Comparison of ENCODE assay signal across 23 cellular contexts in genomic region chr7:46942574-46942973, GRCh38.
DNase-seq lines count a peak whose midpoint lies in the region; ATAC-seq and TF ChIP-seq lines count a peak whose summit lies in the region.
"Had no signal": no experiment of that assay in that cellular context is flagged by ENCODE, and none has a peak within 500 bp of the region (broad histone marks: within the 10 kb centered on the region; RNA-seq: fewer than 3 reads in every experiment).

No MANE protein-coding gene starts in this region.

- H2AFZ ChIP-seq in GM23338: no peak overlapping the region
- H2AFZ ChIP-seq: GM23248 had no signal

- no peak overlapping the region for H3K9ac ChIP-seq in endodermal cell (ENCODE audit: extremely low read depth, low read length, poor library complexity, severe bottlenecking)
- H3K9ac ChIP-seq: BLaER1, GM23248 had no signal

- H3K4me2 ChIP-seq in GM23338: no peak overlapping the region
- H3K4me2 ChIP-seq: BLaER1 had no signal

- WGBS in endodermal cell (ENCODE audit: insufficient coverage in 1 of 2, insufficient read length in 1 of 2), 2 experiments: 83 to 95% methylated on average over 3 to 5 of the region's 5 CpGs

- no peaks in the 10 kb centered on the region for H3K36me3 ChIP-seq in GM23338 (ENCODE audit: insufficient read depth)
- no peaks in the 10 kb centered on the region for H3K36me3 ChIP-seq in endodermal cell (ENCODE audit: control insufficient read depth, insufficient read depth, low read length)
- H3K36me3 ChIP-seq: BLaER1, HAP-1 had no signal

- H3K4me3 Mint-ChIP-seq in activated CD4-positive, alpha-beta T cell treated with anti-CD3 and anti-CD28 coated beads, Interleukin-2, amount 10 ng/mL, durations not matched to agents 24 days and 14 days: no peak overlapping the region
- no peak overlapping the region for H3K4me3 Mint-ChIP-seq in GM23338
- H3K4me3 Mint-ChIP-seq in endodermal cell: no peak overlapping the region
- H3K4me3 Mint-ChIP-seq in neural crest cell: no peak overlapping the region
- H3K4me3 Mint-ChIP-seq in activated T-helper 1 cell treated with anti-CD3 and anti-CD28 coated beads, Interleukin-12 subunit alpha, Interleukin-12 subunit beta, Interleukin-2, Interleukin-4 antibody, amounts not matched to agents 30 ng/mL and 10 ng/mL and 1 ng/mL, durations not matched to agents 14 hours and 24 hours and 36 hours: no peak overlapping the region
- H3K4me3 Mint-ChIP-seq: B cell; CD4-positive, CD25-positive, alpha-beta regulatory T cell; CD8-positive, alpha-beta T cell; HFFc6 had no signal

- no peaks in the 10 kb centered on the region for H4K20me1 ChIP-seq in GM23338 (replicated peaks; ENCODE audit: insufficient read depth)
- H4K20me1 ChIP-seq: BLaER1 had no signal

- no peaks in the 10 kb centered on the region for H3K27me3 ChIP-seq in GM23338 (ENCODE audit: insufficient read depth)
- H3K27me3 ChIP-seq in endodermal cell (ENCODE audit: control insufficient read depth, insufficient read depth, low read length, poor library complexity, severe bottlenecking): no peaks in the 10 kb centered on the region
- H3K27me3 ChIP-seq: BLaER1 had no signal

- no peaks in the 10 kb centered on the region for H3K27me3 Mint-ChIP-seq in activated CD4-positive, alpha-beta T cell treated with anti-CD3 and anti-CD28 coated beads, Interleukin-2, amount 10 ng/mL, durations not matched to agents 24 days and 14 days
- H3K27me3 Mint-ChIP-seq in GM23338 (ENCODE audit: insufficient read depth, low read depth, poor library complexity): peaks cover 7% of the 10 kb centered on the region
- H3K27me3 Mint-ChIP-seq in endodermal cell (ENCODE audit: insufficient read depth): peaks cover 5% of the 10 kb centered on the region
- no peaks in the 10 kb centered on the region for H3K27me3 Mint-ChIP-seq in neural crest cell (ENCODE audit: low read depth)
- no peaks in the 10 kb centered on the region for H3K27me3 Mint-ChIP-seq in activated T-helper 1 cell treated with anti-CD3 and anti-CD28 coated beads, Interleukin-12 subunit alpha, Interleukin-12 subunit beta, Interleukin-2, Interleukin-4 antibody, amounts not matched to agents 30 ng/mL and 10 ng/mL and 1 ng/mL, durations not matched to agents 14 hours and 24 hours and 36 hours (ENCODE audit: insufficient read depth)
- H3K27me3 Mint-ChIP-seq: B cell; CD4-positive, CD25-positive, alpha-beta regulatory T cell had no signal

- H3K27ac Mint-ChIP-seq in activated CD4-positive, alpha-beta T cell treated with anti-CD3 and anti-CD28 coated beads, Interleukin-2, amount 10 ng/mL, durations not matched to agents 24 days and 14 days: no peak overlapping the region
- H3K27ac Mint-ChIP-seq in GM23338 (no peak overlapping the region), endodermal cell (no peak overlapping the region), neural crest cell (ENCODE audit: unreplicated experiment) (peak overlapping the region; percentile 44)
- H3K27ac Mint-ChIP-seq in activated T-helper 1 cell treated with anti-CD3 and anti-CD28 coated beads, Interleukin-12 subunit alpha, Interleukin-12 subunit beta, Interleukin-2, Interleukin-4 antibody, amounts not matched to agents 30 ng/mL and 10 ng/mL and 1 ng/mL, durations not matched to agents 14 hours and 24 hours and 36 hours: no peak overlapping the region
- H3K27ac Mint-ChIP-seq: B cell; CD4-positive, CD25-positive, alpha-beta regulatory T cell; CD8-positive, alpha-beta T cell; HFFc6 had no signal

- no peaks in the 10 kb centered on the region for H3K36me3 Mint-ChIP-seq in activated CD4-positive, alpha-beta T cell treated with anti-CD3 and anti-CD28 coated beads, Interleukin-2, amount 10 ng/mL, durations not matched to agents 24 days and 14 days (ENCODE audit: low read depth)
- H3K36me3 Mint-ChIP-seq in GM23338 (ENCODE audit: low read depth) (no peaks in the 10 kb centered on the region), endodermal cell (ENCODE audit: low read depth) (no peaks in the 10 kb centered on the region), neural crest cell (ENCODE audit: low read depth) (no peaks in the 10 kb centered on the region)
- no peaks in the 10 kb centered on the region for H3K36me3 Mint-ChIP-seq in activated T-helper 1 cell treated with anti-CD3 and anti-CD28 coated beads, Interleukin-12 subunit alpha, Interleukin-12 subunit beta, Interleukin-2, Interleukin-4 antibody, amounts not matched to agents 30 ng/mL and 10 ng/mL and 1 ng/mL, durations not matched to agents 14 hours and 24 hours and 36 hours (ENCODE audit: low read depth)
- H3K36me3 Mint-ChIP-seq: CD4-positive, CD25-positive, alpha-beta regulatory T cell; CD8-positive, alpha-beta T cell had no signal

- no peak for TF ChIP-seq CTCF in GM23338 (conservative IDR thresholded peaks at IDR 0.05; ENCODE audit: low read depth in 2 of 2)
- peak; percentile 44 for TF ChIP-seq CTCF in endodermal cell (conservative IDR thresholded peaks at IDR 0.05)
- no peak for TF ChIP-seq CTCF in neural crest cell (conservative IDR thresholded peaks at IDR 0.05)

- 0 out of 2 replicates have a peak, but pooled peaks cover 9% of the 10 kb centered on the region for H3K9me2 ChIP-seq in GM23338 (ENCODE audit: insufficient read depth)

- H3K9me3 ChIP-seq in endodermal cell (ENCODE audit: control insufficient read depth, low read length): no peaks in the 10 kb centered on the region
- H3K9me3 ChIP-seq: BLaER1, Caco-2, HAP-1 had no signal

- H3F3A ChIP-seq in GM23338 (replicated peaks; ENCODE audit: low read depth): no peaks in the 10 kb centered on the region

- intact Hi-C loops in activated CD4-positive, alpha-beta T cell treated with anti-CD3 and anti-CD28 coated beads, Interleukin-2, amount 10 ng/mL, durations not matched to agents 24 days and 14 days (cut with micrococcal nuclease): no loop called here
- intact Hi-C loops in activated T-helper 1 cell treated with anti-CD3 and anti-CD28 coated beads, Interleukin-12 subunit alpha, Interleukin-12 subunit beta, Interleukin-2, Interleukin-4 antibody, amounts not matched to agents 30 ng/mL and 10 ng/mL and 1 ng/mL, durations not matched to agents 14 hours and 24 hours and 36 hours (cut with micrococcal nuclease): no loop called here

- peak; percentile 21 for DNase-seq in activated CD4-positive, alpha-beta T cell treated with anti-CD3 and anti-CD28 coated beads, Interleukin-2, amount 10 ng/mL, durations not matched to agents 24 days and 14 days
- no peak for DNase-seq in activated CD4-positive, alpha-beta T cell treated with anti-CD3 and anti-CD28 coated beads, Interleukin-2, amount 50 U/mL, for 4 hours
- DNase-seq in GM23338 (ENCODE audit: low spot score) (peak; percentile 4), endodermal cell (no peak), neural crest cell (ENCODE audit: low read depth, low spot score) (no peak), DMS53 (lab: John Stamatoyannopoulos, UW) (no peak)
- DNase-seq in activated T-helper 1 cell treated with anti-CD3 and anti-CD28 coated beads, Interleukin-12 subunit alpha, Interleukin-12 subunit beta, Interleukin-2, Interleukin-4 antibody, amounts not matched to agents 30 ng/mL and 10 ng/mL and 1 ng/mL, durations not matched to agents 14 hours and 24 hours and 36 hours (ENCODE audit: low spot score): no peak
- DNase-seq: Caco-2; CD4-positive, CD25-positive, alpha-beta regulatory T cell; CD8-positive, alpha-beta T cell; DMS153; DMS79; EL; GDM1; GM23248; HFFc6 had no signal

- no peak overlapping the region for H3K27ac ChIP-seq in GM23338 (ENCODE audit: low read depth)
- no peak overlapping the region for H3K27ac ChIP-seq in endodermal cell (ENCODE audit: low read depth, low read length)
- H3K27ac ChIP-seq: 22Rv1, BLaER1, C4-2B, GM23248 had no signal

- no peaks in the 10 kb centered on the region for H3K9me3 Mint-ChIP-seq in activated CD4-positive, alpha-beta T cell treated with anti-CD3 and anti-CD28 coated beads, Interleukin-2, amount 10 ng/mL, durations not matched to agents 24 days and 14 days
- H3K9me3 Mint-ChIP-seq in GM23338 (peaks cover 5% of the 10 kb centered on the region; the same call in 1 of the 3 replicates), endodermal cell (no peaks in the 10 kb centered on the region), neural crest cell (peaks cover 2% of the 10 kb centered on the region)
- no peaks in the 10 kb centered on the region for H3K9me3 Mint-ChIP-seq in activated T-helper 1 cell treated with anti-CD3 and anti-CD28 coated beads, Interleukin-12 subunit alpha, Interleukin-12 subunit beta, Interleukin-2, Interleukin-4 antibody, amounts not matched to agents 30 ng/mL and 10 ng/mL and 1 ng/mL, durations not matched to agents 14 hours and 24 hours and 36 hours
- H3K9me3 Mint-ChIP-seq: HFFc6 had no signal

- H3K79me2 ChIP-seq in GM23338 (replicated peaks; ENCODE audit: insufficient read depth): no peaks in the 10 kb centered on the region

- ATAC-seq in GM23338: peak; percentile 49
- no peak for ATAC-seq in GM18858 (IDR thresholded peaks at IDR 0.05; ENCODE audit: unreplicated experiment)
- ATAC-seq: CD8-positive, alpha-beta T cell; GM12878 had no signal

- H3K4me3 ChIP-seq in GM23338 (no peak overlapping the region), endodermal cell (ENCODE audit: low read length) (no peak overlapping the region)
- H3K4me3 ChIP-seq: BLaER1, GM12878, GM23248, HAP-1 had no signal

- no peaks in the 10 kb centered on the region for H3K4me1 Mint-ChIP-seq in activated CD4-positive, alpha-beta T cell treated with anti-CD3 and anti-CD28 coated beads, Interleukin-2, amount 10 ng/mL, durations not matched to agents 24 days and 14 days
- H3K4me1 Mint-ChIP-seq in GM23338 (no peaks in the 10 kb centered on the region), endodermal cell (peaks cover 12% of the 10 kb centered on the region), neural crest cell (peaks cover 7% of the 10 kb centered on the region)
- H3K4me1 Mint-ChIP-seq in activated T-helper 1 cell treated with anti-CD3 and anti-CD28 coated beads, Interleukin-12 subunit alpha, Interleukin-12 subunit beta, Interleukin-2, Interleukin-4 antibody, amounts not matched to agents 30 ng/mL and 10 ng/mL and 1 ng/mL, durations not matched to agents 14 hours and 24 hours and 36 hours (ENCODE audit: low read depth): no peaks in the 10 kb centered on the region
- H3K4me1 Mint-ChIP-seq: CD4-positive, CD25-positive, alpha-beta regulatory T cell had no signal

- no peaks in the 10 kb centered on the region for H3K4me1 ChIP-seq in GM23338 (ENCODE audit: insufficient read depth)
- H3K4me1 ChIP-seq in endodermal cell (ENCODE audit: control insufficient read depth, insufficient read depth, low read length): peaks cover 3% of the 10 kb centered on the region
- H3K4me1 ChIP-seq: Caco-2, HAP-1 had no signal

TF ChIP-seq in GM23338, 12 proteins besides CTCF, POLR2A, EP300 and RAD21:
- TF ChIP-seq EZH2phosphoT487 (IDR thresholded peaks at IDR 0.05; ENCODE audit: unreplicated experiment) (no peak), ZNF331 (CRISPR knock-in tag; IDR thresholded peaks at IDR 0.05; ENCODE audit: low read depth) (no peak)

Comparison
In these comparisons a context has a peak if more than half of its experiments do, and no peak if none do; other contexts are left out.
1. DNase-seq: peak in activated CD4-positive, alpha-beta T cell treated with anti-CD3 and anti-CD28 coated beads, Interleukin-2, amount 10 ng/mL, durations not matched to agents 24 days and 14 days (single experiment) and GM23338 (single experiment); none in activated CD4-positive, alpha-beta T cell treated with anti-CD3 and anti-CD28 coated beads, Interleukin-2, amount 50 U/mL, for 4 hours (0 of 2), endodermal cell (single experiment), neural crest cell (single experiment), activated T-helper 1 cell treated with anti-CD3 and anti-CD28 coated beads, Interleukin-12 subunit alpha, Interleukin-12 subunit beta, Interleukin-2, Interleukin-4 antibody, amounts not matched to agents 30 ng/mL and 10 ng/mL and 1 ng/mL, durations not matched to agents 14 hours and 24 hours and 36 hours (single experiment) and DMS53 (single experiment).